18 cellular contexts compared by ENCODE assay signal in genomic region chr7:30841025-30841735, GRCh38.
DNase-seq lines count a peak whose midpoint lies in the region; ATAC-seq, FAIRE-seq and TF ChIP-seq lines count a peak whose summit lies in the region.
"Had no signal": no experiment of that assay in that cellular context is flagged by ENCODE, and none has a peak within 500 bp of the region (broad histone marks: within the 10 kb centered on the region; RNA-seq: fewer than 3 reads in every experiment).

No MANE protein-coding gene starts in this region.

- no peak for TF ChIP-seq POLR2A in K562 (conservative IDR thresholded peaks at IDR 0.05)

- TF ChIP-seq CTCF in K562 (IDR thresholded peaks at IDR 0.05 in 2 of 3, conservative IDR thresholded peaks at IDR 0.05 in 1 of 3; ENCODE audit: insufficient read depth in 2 of 3, low read depth in 1 of 3, low read length in 3 of 3) (no peak), left lung (IDR thresholded peaks at IDR 0.05) (no peak), osteoblast (IDR thresholded peaks at IDR 0.05; ENCODE audit: extremely low read depth, low read depth, low read length) (no peak)

- peak; percentile 23 for DNase-seq in activated CD8-positive, alpha-beta memory T cell treated with anti-CD3 and anti-CD28 coated beads, Interleukin-2, amount 50 U/mL, for 48 hours
- no peak for DNase-seq in activated CD8-positive, alpha-beta memory T cell treated with anti-CD3 and anti-CD28 coated beads, Interleukin-2, amount 10 ng/mL, durations not matched to agents 7 days and 5 days
- peak in 1 of 4 experiments; percentile 25 for DNase-seq in K562 (ENCODE audit: extremely low read depth in 1 of 4, low spot score in 3 of 4)
- DNase-seq in left lung, result no peak
- DNase-seq in osteoblast (ENCODE audit: insufficient read length, low spot score, missing footprints), result peak; percentile 35
- DNase-seq in left colon, result no peak
- no peak for DNase-seq in EL
- DNase-seq in activated T-cell treated with anti-CD3 and anti-CD28 coated beads, Interleukin-2, amount 50 U/mL, for 24 hours, result no peak
- DNase-seq: BE2C; CD4-positive, alpha-beta memory T cell; HFFc6; NCI-H1048; NCI-H146; NCI-H2081 treated with DMSO at 0.1 percent for 48 hours; NCI-H510A treated with DMSO at 0.1 percent for 48 hours; NCI-H82 had no signal

- peaks cover 0 to 10% of the 10 kb centered on the region in 2 experiments; a peak in 3 of 5 replicates for H3K4me1 ChIP-seq in K562 (replicated peaks in 1 of 2; ENCODE audit: control insufficient read depth in 2 of 2, insufficient read depth in 2 of 2, low read length in 2 of 2)
- H3K4me1 ChIP-seq in left lung, result peaks cover 19% of the 10 kb centered on the region in 2 donors
- no peaks in the 10 kb centered on the region for H3K4me1 ChIP-seq in osteoblast (ENCODE audit: insufficient read depth, low read length)
- H3K4me1 ChIP-seq: BE2C had no signal

- CTCF ChIA-PET in activated CD8-positive, alpha-beta memory T cell treated with anti-CD3 and anti-CD28 coated beads, Interleukin-2, amount 10 ng/mL, durations not matched to agents 7 days and 5 days (lab: Charles Lee), result no interaction called here
- CTCF ChIA-PET in K562 (lab: Yijun Ruan, JAX; ENCODE audit: low intra/inter-chr PET ratio), result no interaction called here

- H3K9me3 ChIP-seq in K562 (replicated peaks; ENCODE audit: control insufficient read depth, insufficient read depth, low read depth, low read length), result no peaks in the 10 kb centered on the region
- no peaks in the 10 kb centered on the region for H3K9me3 ChIP-seq in left lung
- no peaks in the 10 kb centered on the region for H3K9me3 ChIP-seq in osteoblast (ENCODE audit: low read depth, low read length)
- H3K9me3 ChIP-seq: BE2C had no signal

- peaks cover 24% of the 10 kb centered on the region; the same call in 2 of the 3 replicates for H3K36me3 ChIP-seq in K562 (ENCODE audit: control insufficient read depth, insufficient read depth, low read length)
- no peaks in the 10 kb centered on the region for H3K36me3 ChIP-seq in left lung
- no peaks in the 10 kb centered on the region for H3K36me3 ChIP-seq in osteoblast (ENCODE audit: insufficient read depth, low read length)
- H3K36me3 ChIP-seq: BE2C had no signal

- no peaks in the 10 kb centered on the region for H3K36me3 Mint-ChIP-seq in activated CD8-positive, alpha-beta memory T cell treated with anti-CD3 and anti-CD28 coated beads, Interleukin-2, amount 10 ng/mL, durations not matched to agents 7 days and 5 days
- no peaks in the 10 kb centered on the region for H3K36me3 Mint-ChIP-seq in activated T-cell treated with anti-CD3 and anti-CD28 coated beads, Interleukin-2, amount 50 U/mL, for 24 hours (ENCODE audit: low read depth)
- H3K36me3 Mint-ChIP-seq: CD4-positive, alpha-beta memory T cell had no signal

- H2AFZ ChIP-seq in K562 (ENCODE audit: low read depth, low read length), result no peak overlapping the region
- H2AFZ ChIP-seq in osteoblast (ENCODE audit: low read length), result no peak overlapping the region

- intact Hi-C loops in K562 (cut with micrococcal nuclease), result no loop called here
- intact Hi-C loops in left lung (cut with DNase I), result no loop called here
- intact Hi-C loops in left colon (cut with DNase I, micrococcal nuclease), result no loop called here

- H3K27ac Mint-ChIP-seq in activated CD8-positive, alpha-beta memory T cell treated with anti-CD3 and anti-CD28 coated beads, Interleukin-2, amount 10 ng/mL, durations not matched to agents 7 days and 5 days, result no peak overlapping the region
- H3K27ac Mint-ChIP-seq in activated T-cell treated with anti-CD3 and anti-CD28 coated beads, Interleukin-2, amount 50 U/mL, for 24 hours, result no peak overlapping the region
- H3K27ac Mint-ChIP-seq: HFFc6 had no signal

- TF ChIP-seq RAD21 in K562 (CRISPR knock-in tag; conservative IDR thresholded peaks at IDR 0.05 in 1 of 2, IDR thresholded peaks at IDR 0.05 in 1 of 2), result no peak

- no peaks in the 10 kb centered on the region for H3K9me1 ChIP-seq in K562 (ENCODE audit: control insufficient read depth, insufficient read depth, low read length)

- FAIRE-seq in K562 (lab: Jason Lieb, UNC), result no peak
- FAIRE-seq: H54 had no signal

- no peaks in the 10 kb centered on the region for H3K79me2 ChIP-seq in K562 (ENCODE audit: control insufficient read depth, insufficient read depth, low read length)
- no peaks in the 10 kb centered on the region for H3K79me2 ChIP-seq in osteoblast (ENCODE audit: insufficient read depth, low read length)

- ATAC-seq in activated CD8-positive, alpha-beta memory T cell treated with anti-CD3 and anti-CD28 coated beads, Interleukin-2, amount 10 ng/mL, durations not matched to agents 7 days and 5 days, result no peak
- ATAC-seq in K562, result no peak
- ATAC-seq in left lung, result peak; percentile 3
- ATAC-seq in left colon, result no peak

- POLR2A ChIA-PET in K562 (lab: Yijun Ruan, JAX), result no interaction called here

- no peaks in the 10 kb centered on the region for H3K9me3 Mint-ChIP-seq in activated CD8-positive, alpha-beta memory T cell treated with anti-CD3 and anti-CD28 coated beads, Interleukin-2, amount 10 ng/mL, durations not matched to agents 7 days and 5 days (ENCODE audit: low read depth)
- no peaks in the 10 kb centered on the region for H3K9me3 Mint-ChIP-seq in activated T-cell treated with anti-CD3 and anti-CD28 coated beads, Interleukin-2, amount 50 U/mL, for 24 hours
- H3K9me3 Mint-ChIP-seq: HFFc6 had no signal

- H3K4me2 ChIP-seq in K562 (ENCODE audit: insufficient read depth, low read length), result no peak overlapping the region
- H3K4me2 ChIP-seq in osteoblast (ENCODE audit: insufficient read depth, low read length), result no peak overlapping the region

- H3K27me3 ChIP-seq in K562 (ENCODE audit: control insufficient read depth in 2 of 2, insufficient read depth in 2 of 2, low read length in 2 of 2), result no peaks in the 10 kb centered on the region
- H3K27me3 ChIP-seq in left lung, result no peaks in the 10 kb centered on the region
- H3K27me3 ChIP-seq in osteoblast (ENCODE audit: insufficient read depth, low read length), result no peaks in the 10 kb centered on the region
- H3K27me3 ChIP-seq: BE2C had no signal

- WGBS in K562 (ENCODE audit: insufficient coverage, low coverage, missing lambda C conversion rate), result 62% methylated on average over 16 of the region's 19 CpGs

- in situ Hi-C loops in K562 (cut with MboI), result no loop called here

- H3K4me1 Mint-ChIP-seq in activated CD8-positive, alpha-beta memory T cell treated with anti-CD3 and anti-CD28 coated beads, Interleukin-2, amount 10 ng/mL, durations not matched to agents 7 days and 5 days, result no peaks in the 10 kb centered on the region
- H3K4me1 Mint-ChIP-seq in activated T-cell treated with anti-CD3 and anti-CD28 coated beads, Interleukin-2, amount 50 U/mL, for 24 hours (ENCODE audit: low read depth), result no peaks in the 10 kb centered on the region
- H3K4me1 Mint-ChIP-seq: CD4-positive, alpha-beta memory T cell had no signal

- no peaks in the 10 kb centered on the region for H3K27me3 Mint-ChIP-seq in activated CD8-positive, alpha-beta memory T cell treated with anti-CD3 and anti-CD28 coated beads, Interleukin-2, amount 10 ng/mL, durations not matched to agents 7 days and 5 days
- no peaks in the 10 kb centered on the region for H3K27me3 Mint-ChIP-seq in activated T-cell treated with anti-CD3 and anti-CD28 coated beads, Interleukin-2, amount 50 U/mL, for 24 hours
- H3K27me3 Mint-ChIP-seq: CD4-positive, alpha-beta memory T cell had no signal

- H3K9ac ChIP-seq in K562 (ENCODE audit: insufficient read depth in 1 of 2, low read depth in 2 of 2, low read length in 2 of 2), result peak overlapping the region in 1 of 2 experiments; percentile 74; a peak in 1 of 4 replicates

- no peak overlapping the region for H3K4me3 ChIP-seq in K562
- H3K4me3 ChIP-seq in left lung, result no peak overlapping the region
- no peak overlapping the region for H3K4me3 ChIP-seq in osteoblast (ENCODE audit: insufficient read depth, low read length)

- no peak overlapping the region for H3K27ac ChIP-seq in K562 (ENCODE audit: extremely low read depth, low read depth, low read length)
- H3K27ac ChIP-seq in left lung, result no peak overlapping the region
- no peak overlapping the region for H3K27ac ChIP-seq in osteoblast (ENCODE audit: low read depth, low read length)
- H3K27ac ChIP-seq: 22Rv1 had no signal

- no TSS peak for BruUV-seq in K562 (replicated peaks; lab: Mats Ljungman, UMichigan)

- H4K20me1 ChIP-seq in K562 (replicated peaks; ENCODE audit: control insufficient read depth, insufficient read depth, low read length) (no peaks in the 10 kb centered on the region), osteoblast (ENCODE audit: insufficient read depth, low read length) (no peaks in the 10 kb centered on the region)

- H3K4me3 Mint-ChIP-seq in activated CD8-positive, alpha-beta memory T cell treated with anti-CD3 and anti-CD28 coated beads, Interleukin-2, amount 10 ng/mL, durations not matched to agents 7 days and 5 days, result no peak overlapping the region
- no peak overlapping the region for H3K4me3 Mint-ChIP-seq in activated T-cell treated with anti-CD3 and anti-CD28 coated beads, Interleukin-2, amount 50 U/mL, for 24 hours
- H3K4me3 Mint-ChIP-seq: CD4-positive, alpha-beta memory T cell; HFFc6 had no signal

- TF ChIP-seq EP300 in K562 (IDR thresholded peaks at IDR 0.05; ENCODE audit: low read length), result no peak

TF ChIP-seq in K562, 482 proteins besides CTCF, POLR2A, EP300 and RAD21 (continues in another document):
- TF ChIP-seq BRCA1 (IDR thresholded peaks at IDR 0.05) (no peak), BRCA1 (CRISPR knock-in tag; IDR thresholded peaks at IDR 0.05) (no peak), ID3 (CRISPR knock-in tag; IDR thresholded peaks at IDR 0.05) (no peak), ID3 (tag; IDR thresholded peaks at IDR 0.05) (0 out of 2 replicates have a peak, but pooled peaks have one; percentile 29), POLR2B (IDR thresholded peaks at IDR 0.05; ENCODE audit: low read depth, partially characterized antibody) (no peak), CBFA2T3 (IDR thresholded peaks at IDR 0.05) (0 out of 2 replicates have a peak, but pooled peaks have one; percentile 5), DEAF1 (CRISPR knock-in tag; IDR thresholded peaks at IDR 0.05) (no peak)

Comparison
In these comparisons a context has a peak if more than half of its experiments do, and no peak if none do; other contexts are left out.
1. DNase-seq: peak in activated CD8-positive, alpha-beta memory T cell treated with anti-CD3 and anti-CD28 coated beads, Interleukin-2, amount 50 U/mL, for 48 hours (single experiment) and osteoblast (single experiment); none in activated CD8-positive, alpha-beta memory T cell treated with anti-CD3 and anti-CD28 coated beads, Interleukin-2, amount 10 ng/mL, durations not matched to agents 7 days and 5 days (single experiment), left lung (0 of 2), left colon (0 of 2), EL (single experiment) and activated T-cell treated with anti-CD3 and anti-CD28 coated beads, Interleukin-2, amount 50 U/mL, for 24 hours (single experiment).